28 cellular contexts compared by ENCODE assay signal in genomic region chr6:110015206-110015605, GRCh38. TPM values are rescaled to one million over a fixed set of nuclear protein-coding genes. Genes with fewer than 3 reads are reported as not detected.
"Had no signal": no experiment of that assay in that cellular context is flagged by ENCODE, and none has a peak within 500 bp of the region (broad histone marks: within the 10 kb centered on the region; RNA-seq: fewer than 3 reads in every experiment).

No MANE protein-coding gene starts in this region.

- DNase-seq: stimulated activated CD4-positive, alpha-beta T cell treated with anti-CD3 and anti-CD28 coated beads, Interleukin-2, amount 100 ng/mL, for 48 hours; stimulated activated CD4-positive, alpha-beta T cell treated with anti-CD3 and anti-CD28 coated beads, Interleukin-4, amount 100 ng/mL, for 1 hour; stimulated activated CD4-positive, alpha-beta T cell treated with anti-CD3 and anti-CD28 coated beads, Interleukin-4, amount 100 ng/mL, for 24 hours; stimulated activated CD4-positive, alpha-beta T cell treated with anti-CD3 and anti-CD28 coated beads, Interleukin-4, amount 100 ng/mL, for 4 hours; stimulated activated CD8-positive, alpha-beta memory T cell treated with anti-CD3 and anti-CD28 coated beads, Interleukin-4, amount 100 ng/mL, for 48 hours; stimulated activated naive B cell treated with anti-CD40 and anti-IgM and Interleukin-4, amounts not matched to agents 10 μg/mL and 1 μg/mL and 100 μg/mL, for 72 hours; stimulated activated naive CD4-positive, alpha-beta T cell; stimulated activated naive CD4-positive, alpha-beta T cell treated with Interleukin-2 at 50 U/mL for 16 hours; stimulated activated naive CD8-positive, alpha-beta T cell treated with anti-CD3 and anti-CD28 coated beads, Interleukin-15, amount 100 ng/mL, for 72 hours; stimulated activated naive CD8-positive, alpha-beta T cell treated with anti-CD3 and anti-CD28 coated beads, Interleukin-15, Interleukin-2, amounts not matched to agents 100 U/mL and 50 U/mL, for 24 hours; stomach; substantia nigra; testis; thyroid gland; tibial artery; transverse colon; upper lobe of left lung; upper lobe of right lung; uterus had no signal

- H3K27ac ChIP-seq: stomach, suprapubic skin, testis, thoracic aorta, thyroid gland, tibial artery, tibial nerve, transverse colon, upper lobe of left lung, upper lobe of right lung, uterus, vagina had no signal

- H3K4me1 ChIP-seq: stomach, suprapubic skin, testis, thyroid gland, tibial artery, tibial nerve, transverse colon, upper lobe of left lung, upper lobe of right lung, uterus, vagina had no signal

- ATAC-seq: stimulated activated effector memory CD8-positive, alpha-beta T cell treated with anti-CD3 and anti-CD28 coated beads, Interleukin-12 subunit alpha, Interleukin-12 subunit beta, amount 100 ng/mL, for 72 hours; stimulated activated memory B cell treated with anti-CD40 and anti-IgM and Interleukin-4, amounts not matched to agents 10 μg/mL and 1 μg/mL and 100 μg/mL, for 72 hours; stimulated activated naive B cell treated with anti-CD40 and anti-IgM and Interleukin-4, amounts not matched to agents 10 μg/mL and 1 μg/mL and 100 μg/mL, for 72 hours; stimulated activated naive CD8-positive, alpha-beta T cell treated with anti-CD3 and anti-CD28 coated beads, Interleukin-15, amount 100 ng/mL, for 72 hours; stimulated activated naive CD8-positive, alpha-beta T cell treated with anti-CD3 and anti-CD28 coated beads, Interleukin-15, Interleukin-2, amounts not matched to agents 100 U/mL and 50 U/mL, for 24 hours; upper lobe of right lung had no signal

- H3K27me3 ChIP-seq: suprapubic skin, testis, thyroid gland, tibial nerve, transverse colon, upper lobe of left lung, upper lobe of right lung, uterus, vagina had no signal

- H3K9me3 ChIP-seq: stomach, suprapubic skin, testis, thoracic aorta, thyroid gland, tibial artery, tibial nerve, transverse colon, upper lobe of left lung, upper lobe of right lung, uterus, vagina had no signal

- H3K4me3 ChIP-seq: stomach, suprapubic skin, testis, thoracic aorta, thyroid gland, tibial artery, tibial nerve, transverse colon, upper lobe of left lung, upper lobe of right lung, uterus, vagina had no signal

- H3K36me3 ChIP-seq: stomach, suprapubic skin, thoracic aorta, thyroid gland, tibial artery, tibial nerve, transverse colon, upper lobe of left lung, upper lobe of right lung, uterus, vagina had no signal

RNA-seq across cellular contexts. Expression of gene GPR6, which starts 37.1 kb away (rescaled TPM):
- total RNA-seq: stomach, subcutaneous adipose tissue, suprapubic skin, testis, thoracic aorta, thyroid gland, tibial nerve, transverse colon, upper lobe of left lung, upper lobe of right lung, ureter, urinary bladder, uterus, vagina had no signal
- polyA plus RNA-seq: urinary bladder had no signal
